In the genomic region with DNA sequence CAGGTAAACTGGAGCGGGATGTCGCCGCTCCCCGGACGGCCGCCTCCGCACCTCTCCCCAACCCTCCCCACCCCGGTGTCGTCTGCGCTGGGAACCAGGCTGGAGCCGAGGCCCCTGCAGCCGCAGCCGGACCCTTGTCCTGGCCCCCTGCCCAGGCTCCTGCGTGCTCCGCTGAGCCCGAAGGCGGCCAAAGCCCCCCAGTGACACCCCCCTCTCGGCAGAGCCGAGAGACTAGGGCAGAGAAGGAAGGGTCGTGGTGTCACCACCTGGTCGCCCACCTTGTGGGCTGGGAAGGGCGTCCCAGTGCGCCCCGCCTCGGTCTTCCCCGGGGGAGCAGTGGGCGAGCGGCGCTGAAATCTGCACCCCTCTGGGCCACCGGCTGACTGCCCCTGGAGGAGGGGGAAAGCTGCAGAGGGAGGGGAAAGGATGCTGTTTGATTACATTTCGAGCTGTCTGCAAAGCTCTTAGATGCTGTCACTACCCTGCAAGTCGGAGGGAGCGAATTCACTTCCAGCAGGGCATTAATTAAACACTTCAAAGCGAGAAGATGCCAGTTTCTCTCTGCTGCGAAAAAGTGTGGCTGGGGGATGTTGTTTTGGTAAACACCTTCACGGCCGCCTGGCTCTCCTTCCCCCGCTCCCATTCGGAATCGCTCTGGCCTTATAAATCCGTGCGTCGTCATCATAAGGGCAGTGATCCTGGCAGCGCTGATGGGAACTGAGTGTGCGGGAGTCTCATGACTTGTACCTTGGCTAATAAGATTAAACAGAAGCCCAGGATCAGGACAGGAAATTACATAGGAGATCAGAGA, we compare ENCODE assay signal across 9 cellular contexts. TPM values are rescaled to one million over a fixed set of nuclear protein-coding genes. Genes with fewer than 3 reads are reported as not detected.
DNase-seq lines count a peak whose midpoint lies in the region; ATAC-seq and TF ChIP-seq lines count a peak whose summit lies in the region.
"Had no signal": no experiment of that assay in that cellular context is flagged by ENCODE, and none has a peak within 500 bp of the region (broad histone marks: within the 10 kb centered on the region; RNA-seq: fewer than 3 reads in every experiment).

No MANE protein-coding gene starts in this region.

- DNase-seq in DMS53 treated with DMSO at 0.1 percent for 48 hours (lab: John Stamatoyannopoulos, UW; ENCODE audit: unreplicated experiment) = peak; percentile 10
- DNase-seq in KBM-7 = peak; percentile 17
- DNase-seq in cardiac fibroblast (ENCODE audit: low read depth in 2 of 2) = peak; percentile 31 to 44
- peak; percentile 6 to 41 for DNase-seq in left colon
- DNase-seq in substantia nigra (lab: John Stamatoyannopoulos, UW) = peak in 21 of 49 donors; percentile 1 to 87 (median 18)
- DNase-seq in effector CD4-positive, alpha-beta T cell = no peak
- no peak for DNase-seq in GM20000 (ENCODE audit: low spot score)
- DNase-seq in activated CD8-positive, alpha-beta memory T cell treated with anti-CD3 and anti-CD28 coated beads for 24 hours = no peak
- DNase-seq: natural killer cell had no signal

- in situ Hi-C loops in KBM-7 (cut with MboI; ENCODE audit: low pct_unique_long_range_greater_than_20kb, low sequenced_read_pairs) = no loop called here

- intact Hi-C loops in left colon (cut with DNase I, micrococcal nuclease) = no loop called here

- no peak for TF ChIP-seq CTCF in cardiac fibroblast (IDR thresholded peaks at IDR 0.05; ENCODE audit: low read depth, low read length)
- no peak for TF ChIP-seq CTCF in GM20000 (IDR thresholded peaks at IDR 0.05; ENCODE audit: extremely low read depth, missing control alignments)

- H3K27ac ChIP-seq in substantia nigra (ENCODE audit: low read depth, low read length, poor library complexity, severe bottlenecking) = peak overlapping the region; percentile 71

- peak overlapping the region; percentile 57 to 64 for H3K4me3 ChIP-seq in cardiac fibroblast (replicated peaks in 1 of 2; ENCODE audit: low read depth in 2 of 2, low read length in 2 of 2)

- no peak for ATAC-seq in left colon

RNA-seq across cellular contexts. Expression of gene DYNC1I1, which starts 0.6 kb away (rescaled TPM):
- 1 to 10 TPM in 1 of 2 donors, under 1 TPM in 1; 0.43 to 3.0 TPM for total RNA-seq in left colon
- total RNA-seq: natural killer cell had no signal

Comparison
In these comparisons a context has a peak if more than half of its experiments do, and no peak if none do; other contexts are left out.
1. DNase-seq: peak in DMS53 treated with DMSO at 0.1 percent for 48 hours (single experiment), KBM-7 (single experiment), cardiac fibroblast (2 of 2) and left colon (2 of 2); none in effector CD4-positive, alpha-beta T cell (single experiment), GM20000 (single experiment) and activated CD8-positive, alpha-beta memory T cell treated with anti-CD3 and anti-CD28 coated beads for 24 hours (single experiment).